ENCODE assay signal across 10 cellular contexts in the genomic region with DNA sequence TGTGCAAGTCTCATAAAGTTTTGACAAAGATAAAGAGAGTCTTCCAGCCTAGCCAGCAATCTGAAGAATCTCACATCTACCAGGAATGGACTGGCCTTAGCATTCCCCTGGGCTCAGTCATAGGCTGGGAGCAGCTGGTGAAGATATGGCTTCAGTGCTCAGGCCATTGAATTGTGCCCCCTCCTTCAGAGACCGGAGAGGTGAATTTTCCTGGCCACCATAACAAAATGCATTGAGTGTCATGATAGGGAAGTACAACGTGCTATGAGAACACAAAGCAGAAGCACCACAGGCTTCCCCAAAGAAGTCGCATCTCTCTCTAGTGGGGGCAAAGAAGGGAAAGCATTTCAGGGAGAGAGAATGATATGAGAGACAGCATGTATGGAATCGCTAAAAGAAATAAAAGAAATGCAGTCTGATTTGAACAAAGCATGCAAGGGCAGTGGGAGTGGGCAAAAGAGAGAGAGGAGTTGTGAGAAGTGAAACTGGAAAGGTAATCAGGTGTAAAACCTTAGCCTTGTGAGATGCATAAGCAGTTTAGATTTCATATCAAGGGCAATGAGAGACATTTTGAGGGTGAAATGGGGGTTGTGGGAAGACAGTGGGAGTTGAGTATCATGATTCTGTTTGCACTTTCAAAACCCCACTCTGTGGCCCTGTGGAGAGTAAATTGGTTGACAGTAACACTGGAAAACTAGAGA.
DNase-seq lines count a peak whose midpoint lies in the region; ATAC-seq, FAIRE-seq and TF ChIP-seq lines count a peak whose summit lies in the region.
"Had no signal": no experiment of that assay in that cellular context is flagged by ENCODE, and none has a peak within 500 bp of the region (broad histone marks: within the 10 kb centered on the region; RNA-seq: fewer than 3 reads in every experiment).

No MANE protein-coding gene starts in this region.

- no peaks in the 10 kb centered on the region for H3K9me3 Mint-ChIP-seq in memory B cell

- no peaks in the 10 kb centered on the region for H3K36me3 Mint-ChIP-seq in memory B cell

- H3K4me3 Mint-ChIP-seq in memory B cell, result peak overlapping the region; percentile 70

- peaks cover 13% of the 10 kb centered on the region for H3K4me1 Mint-ChIP-seq in memory B cell

- H3K27me3 Mint-ChIP-seq in memory B cell, result peaks cover 6% of the 10 kb centered on the region

- in situ Hi-C loops in GM13976 (cut with MboI; ENCODE audit: low sequenced_read_pairs, unreplicated experiment), result no loop called here

- FAIRE-seq in GM18507 (lab: Jason Lieb, UNC), result peak; percentile 82

- ATAC-seq in GM21576 (IDR thresholded peaks at IDR 0.05; ENCODE audit: unreplicated experiment), result peak; percentile 87
- peak; percentile 92 for ATAC-seq in HG03457 (IDR thresholded peaks at IDR 0.05; ENCODE audit: unreplicated experiment)
- ATAC-seq in memory B cell (ENCODE audit: low read depth), result peak; percentile 88

- DNase-seq in GM18507 (ENCODE audit: extremely low spot score, insufficient read length, low read depth) (peak; percentile 5), memory B cell (ENCODE audit: low spot score in 2 of 2) (peak in 1 of 2 donors; percentile 8), SIG-M5 (lab: John Stamatoyannopoulos, UW) (no peak), NCI-H1694 (lab: John Stamatoyannopoulos, UW) (no peak), GM13976 (ENCODE audit: low spot score) (no peak)
- no peak for DNase-seq in activated naive CD4-positive, alpha-beta T cell treated with anti-CD3 and anti-CD28 coated beads, Interleukin-2, amount 50 U/mL, for 16 hours
- DNase-seq: effector memory CD4-positive, alpha-beta T cell; left cardiac atrium had no signal

- no peak for TF ChIP-seq CTCF in GM13976 (IDR thresholded peaks at IDR 0.05; ENCODE audit: borderline replicate concordance, control extremely low read depth, extremely low read depth, insufficient read depth, missing control alignments)

- H3K27ac Mint-ChIP-seq in memory B cell, result peak overlapping the region; percentile 11
